ENCODE assay signal across 10 cellular contexts in genomic region chr17:45020354-45021138, GRCh38. TPM values are rescaled to one million over a fixed set of nuclear protein-coding genes. Genes with fewer than 3 reads are reported as not detected.
A peak's percentile ranks its signal among the peaks of the same experiment; 100 is the strongest.
DNase-seq lines count a peak whose midpoint lies in the region; ATAC-seq, FAIRE-seq and TF ChIP-seq lines count a peak whose summit lies in the region.
"Had no signal": no experiment of that assay in that cellular context is flagged by ENCODE, and none has a peak within 500 bp of the region (broad histone marks: within the 10 kb centered on the region; RNA-seq: fewer than 3 reads in every experiment).

No MANE protein-coding gene starts in this region.

- H3K27ac ChIP-seq in testis (no peak overlapping the region), coronary artery (peak overlapping the region in 1 of 2 donors; percentile 80)
- H3K27ac ChIP-seq: BLaER1 had no signal

- intact Hi-C loops in left colon (cut with DNase I, micrococcal nuclease) (loop anchor here in 1 of 2 donors (10.0 kb wide), 1 partner anchor 84 kb away; no protein-coding TSS in a partner anchor), testis (cut with DNase I; ENCODE audit: low total_unique reads) (loop anchor here (5.0 kb wide), 1 partner anchor 98 kb away; no protein-coding TSS in a partner anchor)

- H3K4me1 ChIP-seq in testis = peaks cover 34% of the 10 kb centered on the region

- no peak overlapping the region for H3K4me3 ChIP-seq in testis
- H3K4me3 ChIP-seq in coronary artery = no peak overlapping the region

- 52 to 54% methylated on average over 10 to 17 of the region's 17 CpGs for WGBS in testis, 2 donors

- no peak for TF ChIP-seq CTCF in testis (IDR thresholded peaks at IDR 0.05)
- TF ChIP-seq CTCF in coronary artery (IDR thresholded peaks at IDR 0.05) = no peak

- FAIRE-seq in H54 (lab: Jason Lieb, UNC) = no peak

- H3K27me3 ChIP-seq in testis = no peaks in the 10 kb centered on the region
- H3K27me3 ChIP-seq: gastrocnemius medialis had no signal

- TF ChIP-seq POLR2A in testis (IDR thresholded peaks at IDR 0.05) = no peak
- TF ChIP-seq POLR2A in H54 (IDR thresholded peaks at IDR 0.05; ENCODE audit: low read depth, low read length) = no peak

- no peaks in the 10 kb centered on the region for H3K36me3 ChIP-seq in testis (ENCODE audit: low read depth, missing control alignments)
- H3K36me3 ChIP-seq: gastrocnemius medialis had no signal

- ATAC-seq in left colon = peak; percentile 15
- no peak for ATAC-seq in HG03097 (IDR thresholded peaks at IDR 0.05; ENCODE audit: low FRiP score, unreplicated experiment)

- peak; percentile 60 for DNase-seq in activated CD8-positive, alpha-beta memory T cell treated with anti-CD3 and anti-CD28 coated beads, Interleukin-2, amount 50 U/mL, for 48 hours
- no peak for DNase-seq in activated CD8-positive, alpha-beta memory T cell treated with anti-CD3 and anti-CD28 coated beads, Interleukin-2, amount 50 U/mL, for 4 hours
- DNase-seq in cerebellar cortex (ENCODE audit: low spot score) = peak; percentile 57
- peak in 1 of 2 donors; percentile 41 for DNase-seq in left colon
- peak; percentile 48 for DNase-seq in testis
- no peak for DNase-seq in H54 (ENCODE audit: insufficient read length, low spot score)
- DNase-seq in coronary artery (ENCODE audit: low spot score) = no peak
- DNase-seq: gastrocnemius medialis had no signal

- H3K9me3 ChIP-seq in testis = no peaks in the 10 kb centered on the region
- H3K9me3 ChIP-seq: BLaER1, gastrocnemius medialis had no signal

RNA-seq across cellular contexts. Expression of gene DCAKD, which starts 30.9 kb away (rescaled TPM):
- total RNA-seq in left colon (10 to 100 TPM; 25.7 to 28.1 TPM), testis (10 to 100 TPM; 63.1 to 72.5 TPM)
- 33.2 TPM for polyA plus RNA-seq in testis (ENCODE audit: insufficient read depth, low read depth, low replicate concordance)

RNA-seq across cellular contexts. Expression of gene NMT1, which starts 40.6 kb away (rescaled TPM):
- total RNA-seq in left colon (10 to 100 TPM; 48.2 to 69.5 TPM), testis (10 to 100 TPM; 76.1 to 79.0 TPM)
- 143 TPM for polyA plus RNA-seq in testis (ENCODE audit: insufficient read depth, low read depth, low replicate concordance)

RNA-seq across cellular contexts. Expression of gene C1QL1, which starts 52.4 kb away (rescaled TPM):
- 1 to 10 TPM in 1 of 2 donors, under 1 TPM in 1; 0.58 to 3.1 TPM for total RNA-seq in left colon
- total RNA-seq in testis = 1 to 10 TPM in 1 of 2 donors, under 1 TPM in 1; 0.74 to 1.3 TPM
- polyA plus RNA-seq in testis (ENCODE audit: insufficient read depth, low read depth, low replicate concordance) = 1.7 TPM
- total RNA-seq: gastrocnemius medialis had no signal

Comparison
In these comparisons a context has a peak if more than half of its experiments do, and no peak if none do; other contexts are left out.
1. DNase-seq: peak in activated CD8-positive, alpha-beta memory T cell treated with anti-CD3 and anti-CD28 coated beads, Interleukin-2, amount 50 U/mL, for 48 hours (single experiment), cerebellar cortex (single experiment) and testis (single experiment); none in activated CD8-positive, alpha-beta memory T cell treated with anti-CD3 and anti-CD28 coated beads, Interleukin-2, amount 50 U/mL, for 4 hours (single experiment), H54 (single experiment) and coronary artery (single experiment).